Comparison of ENCODE assay signal across 8 cellular contexts in genomic region chr1:155208656-155209372, GRCh38. TPM values are rescaled to one million over a fixed set of nuclear protein-coding genes. Genes with fewer than 3 reads are reported as not detected.
DNase-seq lines count a peak whose midpoint lies in the region; ATAC-seq lines count a peak whose summit lies in the region.

Gene MTX1, plus strand, starts transcription at chr1:155208695. Its CDS starts 110 bp downstream, at chr1:155208805.

- DNase-seq in C1 segment of cervical spinal cord (lab: John Stamatoyannopoulos, UW) (peak in 13 of 14 donors; percentile 35 to 90 (median 79)), HK-2 (ENCODE audit: unreplicated experiment) (peak; percentile 86), NOMO-1 (lab: John Stamatoyannopoulos, UW; ENCODE audit: unreplicated experiment in 2 of 2) (peak; percentile 59 to 77), mesenteric fat pad (ENCODE audit: low spot score) (peak; percentile 98)
- DNase-seq in activated CD8-positive, alpha-beta memory T cell treated with anti-CD3 and anti-CD28 coated beads for 48 hours (ENCODE audit: low read depth in 2 of 3, low spot score in 2 of 3), result peak; percentile 72 to 84 (median 83)
- peak; percentile 65 for DNase-seq in stimulated activated CD8-positive, alpha-beta memory T cell treated with anti-CD3 and anti-CD28 coated beads, Interleukin-15, amount 100 ng/mL, for 24 hours (ENCODE audit: low read depth)

- peak within 1 kb of the TSS; percentile 97 for H3K9ac ChIP-seq in endocrine pancreas (ENCODE audit: control insufficient read depth, insufficient read depth, low read length)

- ATAC-seq in GM19324 (IDR thresholded peaks at IDR 0.05; ENCODE audit: low FRiP score, unreplicated experiment), result peak; percentile 58

- H3K4me3 ChIP-seq in endocrine pancreas (ENCODE audit: control insufficient read depth, insufficient read depth, low read length), result peak within 1 kb of the TSS; percentile 87

- no peaks in the 10 kb centered on the region for H3K36me3 ChIP-seq in endocrine pancreas (ENCODE audit: control insufficient read depth, insufficient read depth, low read length)

- H3K4me1 ChIP-seq in endocrine pancreas (ENCODE audit: control insufficient read depth, insufficient read depth, low read length), result peaks cover 7% of the 10 kb centered on the region

- no peaks in the 10 kb centered on the region for H3K9me3 ChIP-seq in endocrine pancreas (ENCODE audit: control insufficient read depth, low read length)

- H3K27me3 ChIP-seq in endocrine pancreas (ENCODE audit: control insufficient read depth, insufficient read depth, low read length), result no peaks in the 10 kb centered on the region

RNA-seq across cellular contexts. Expression of gene MTX1, which starts in this region (rescaled TPM):
- 40.0 TPM for total RNA-seq in mesenteric fat pad

Comparison
In these comparisons a context has a peak if more than half of its experiments do, and no peak if none do; other contexts are left out.
1. Peak in every context shown above with its lines: DNase-seq, ATAC-seq and H3K4me3 ChIP-seq.